17 cellular contexts compared by ENCODE assay signal in genomic region chr19:33279430-33280350, GRCh38. TPM values are rescaled to one million over a fixed set of nuclear protein-coding genes. Genes with fewer than 3 reads are reported as not detected.
DNase-seq lines count a peak whose midpoint lies in the region; ATAC-seq and TF ChIP-seq lines count a peak whose summit lies in the region.
"Had no signal": no experiment of that assay in that cellular context is flagged by ENCODE, and none has a peak within 500 bp of the region (broad histone marks: within the 10 kb centered on the region; RNA-seq: fewer than 3 reads in every experiment).

No MANE protein-coding gene starts in this region.

- peaks cover 57 to 59% of the 10 kb centered on the region in 2 experiments for H3K4me1 ChIP-seq in neutrophil (ENCODE audit: control insufficient read depth in 1 of 2, insufficient read depth in 1 of 2, low read depth in 1 of 2, low read length in 1 of 2)

- peak overlapping the region; percentile 88 for H3K27ac ChIP-seq in neutrophil
- H3K27ac ChIP-seq: SK-N-MC, tibial artery had no signal

- ATAC-seq in GM18502 (IDR thresholded peaks at IDR 0.05; ENCODE audit: poor library complexity, unreplicated experiment), result peak; percentile 4
- ATAC-seq in activated T-helper 17 cell treated with anti-CD3 and anti-CD28 coated beads, Interleukin-2, amount 50 U/mL, for 72 hours (replicated peaks), result no peak

- no peaks in the 10 kb centered on the region for H3K36me3 ChIP-seq in neutrophil
- H3K36me3 ChIP-seq: tibial artery had no signal

- peak overlapping the region; percentile 2 for H3K4me3 Mint-ChIP-seq in activated CD4-positive, alpha-beta T cell treated with anti-CD3 and anti-CD28 coated beads, Interleukin-2, amount 10 ng/mL, durations not matched to agents 24 days and 14 days
- peak overlapping the region; percentile 2 for H3K4me3 Mint-ChIP-seq in activated T-helper 17 cell treated with anti-CD3 and anti-CD28 coated beads, Interleukin-2, amount 50 U/mL, for 72 hours
- H3K4me3 Mint-ChIP-seq in glutamatergic neuron (ENCODE audit: unreplicated experiment), result no peak overlapping the region

- no peaks in the 10 kb centered on the region for H3K27me3 ChIP-seq in neutrophil

- no peaks in the 10 kb centered on the region for H3K9me3 ChIP-seq in neutrophil
- H3K9me3 ChIP-seq: tibial artery had no signal

- H3K9me3 Mint-ChIP-seq in activated CD4-positive, alpha-beta T cell treated with anti-CD3 and anti-CD28 coated beads, Interleukin-2, amount 10 ng/mL, durations not matched to agents 24 days and 14 days, result no peaks in the 10 kb centered on the region
- H3K9me3 Mint-ChIP-seq in activated T-helper 17 cell treated with anti-CD3 and anti-CD28 coated beads, Interleukin-2, amount 50 U/mL, for 72 hours, result no peaks in the 10 kb centered on the region
- H3K9me3 Mint-ChIP-seq in glutamatergic neuron (ENCODE audit: unreplicated experiment), result peaks cover 2% of the 10 kb centered on the region
- H3K9me3 Mint-ChIP-seq: activated naive CD8-positive, alpha-beta T cell treated with anti-CD3 and anti-CD28 coated beads, Interleukin-2, amount 10 ng/mL, durations not matched to agents 7 days and 5 days had no signal

- peaks cover 2% of the 10 kb centered on the region for H3K27me3 Mint-ChIP-seq in activated CD4-positive, alpha-beta T cell treated with anti-CD3 and anti-CD28 coated beads, Interleukin-2, amount 10 ng/mL, durations not matched to agents 24 days and 14 days
- no peaks in the 10 kb centered on the region for H3K27me3 Mint-ChIP-seq in activated T-helper 17 cell treated with anti-CD3 and anti-CD28 coated beads, Interleukin-2, amount 50 U/mL, for 72 hours
- peaks cover 2% of the 10 kb centered on the region for H3K27me3 Mint-ChIP-seq in glutamatergic neuron (ENCODE audit: unreplicated experiment)

- intact Hi-C loops in activated CD4-positive, alpha-beta T cell treated with anti-CD3 and anti-CD28 coated beads, Interleukin-2, amount 10 ng/mL, durations not matched to agents 24 days and 14 days (cut with micrococcal nuclease), result loop anchor here (1.0 to 2.0 kb wide), 4 partner anchors 23 to 589 kb away; partner anchors contain the start of genes CEBPA and NUDT19

- peak overlapping the region; percentile 10 to 42 for H3K4me3 ChIP-seq in neutrophil (ENCODE audit: low read depth in 1 of 2, low read length in 1 of 2)
- H3K4me3 ChIP-seq: SK-N-MC, tibial artery had no signal

- in situ Hi-C loops in GM13976 (cut with MboI; ENCODE audit: low sequenced_read_pairs, unreplicated experiment), result no loop called here

- TF ChIP-seq CTCF in neutrophil (IDR thresholded peaks at IDR 0.05) (no peak), GM13976 (IDR thresholded peaks at IDR 0.05; ENCODE audit: borderline replicate concordance, control extremely low read depth, extremely low read depth, insufficient read depth, missing control alignments) (no peak), glutamatergic neuron (IDR thresholded peaks at IDR 0.05; ENCODE audit: partially characterized antibody, unreplicated experiment) (no peak)

- no peak for DNase-seq in activated CD4-positive, alpha-beta T cell treated with anti-CD3 and anti-CD28 coated beads, Interleukin-2, amount 10 ng/mL, durations not matched to agents 24 days and 14 days
- no peak for DNase-seq in activated CD4-positive, alpha-beta T cell treated with anti-CD3 and anti-CD28 coated beads, Interleukin-2, amount 50 U/mL, for 48 hours
- DNase-seq in cerebellar cortex (ENCODE audit: low spot score) (no peak), GM13976 (ENCODE audit: low spot score) (no peak), glutamatergic neuron (no peak)
- DNase-seq: activated naive CD8-positive, alpha-beta T cell treated with anti-CD3 and anti-CD28 coated beads, Interleukin-2, amount 10 ng/mL, durations not matched to agents 7 days and 5 days; Calu3; effector memory CD4-positive, alpha-beta T cell; hippocampal formation; OCI-M1; tibial artery had no signal

- no peaks in the 10 kb centered on the region for H3K36me3 Mint-ChIP-seq in activated CD4-positive, alpha-beta T cell treated with anti-CD3 and anti-CD28 coated beads, Interleukin-2, amount 10 ng/mL, durations not matched to agents 24 days and 14 days (ENCODE audit: low read depth)
- H3K36me3 Mint-ChIP-seq in activated T-helper 17 cell treated with anti-CD3 and anti-CD28 coated beads, Interleukin-2, amount 50 U/mL, for 72 hours (ENCODE audit: low read depth), result no peaks in the 10 kb centered on the region
- H3K36me3 Mint-ChIP-seq in glutamatergic neuron (ENCODE audit: unreplicated experiment), result no peaks in the 10 kb centered on the region
- H3K36me3 Mint-ChIP-seq: activated naive CD8-positive, alpha-beta T cell treated with anti-CD3 and anti-CD28 coated beads, Interleukin-2, amount 10 ng/mL, durations not matched to agents 7 days and 5 days had no signal

- H3K27ac Mint-ChIP-seq in activated CD4-positive, alpha-beta T cell treated with anti-CD3 and anti-CD28 coated beads, Interleukin-2, amount 10 ng/mL, durations not matched to agents 24 days and 14 days, result peak overlapping the region; percentile 77
- H3K27ac Mint-ChIP-seq in activated T-helper 17 cell treated with anti-CD3 and anti-CD28 coated beads, Interleukin-2, amount 50 U/mL, for 72 hours, result peak overlapping the region; percentile 16
- no peak overlapping the region for H3K27ac Mint-ChIP-seq in glutamatergic neuron (ENCODE audit: unreplicated experiment)

- H3K4me1 Mint-ChIP-seq in activated CD4-positive, alpha-beta T cell treated with anti-CD3 and anti-CD28 coated beads, Interleukin-2, amount 10 ng/mL, durations not matched to agents 24 days and 14 days, result peaks cover 9% of the 10 kb centered on the region
- H3K4me1 Mint-ChIP-seq in activated T-helper 17 cell treated with anti-CD3 and anti-CD28 coated beads, Interleukin-2, amount 50 U/mL, for 72 hours, result peaks cover 7% of the 10 kb centered on the region
- peaks cover 4% of the 10 kb centered on the region for H3K4me1 Mint-ChIP-seq in glutamatergic neuron (ENCODE audit: low read depth, unreplicated experiment)

RNA-seq across cellular contexts. Expression of gene CEBPA, which starts 22.6 kb away (rescaled TPM):
- 1.2 and 1.4 TPM in 2 replicates for total RNA-seq in activated CD4-positive, alpha-beta T cell treated with anti-CD3 and anti-CD28 coated beads, Interleukin-2, amount 10 ng/mL, durations not matched to agents 24 days and 14 days
- under 1 TPM; 0.21 to 0.26 TPM for total RNA-seq in activated T-helper 17 cell treated with anti-CD3 and anti-CD28 coated beads, Interleukin-2, amount 50 U/mL, for 72 hours
- 0.66 TPM for total RNA-seq in glutamatergic neuron (ENCODE audit: unreplicated experiment)

RNA-seq across cellular contexts. Expression of gene SLC7A10, which starts 54.0 kb away (rescaled TPM):
- total RNA-seq in activated CD4-positive, alpha-beta T cell treated with anti-CD3 and anti-CD28 coated beads, Interleukin-2, amount 10 ng/mL, durations not matched to agents 24 days and 14 days, result not detected in 2 replicates
- not detected for total RNA-seq in activated T-helper 17 cell treated with anti-CD3 and anti-CD28 coated beads, Interleukin-2, amount 50 U/mL, for 72 hours
- total RNA-seq in glutamatergic neuron (ENCODE audit: unreplicated experiment), result not detected
- total RNA-seq: activated naive CD8-positive, alpha-beta T cell treated with anti-CD3 and anti-CD28 coated beads, Interleukin-2, amount 10 ng/mL, durations not matched to agents 7 days and 5 days; Calu3; cardiac septum; NCI-H460 had no signal
